8 cellular contexts compared by ENCODE assay signal in the genomic region with DNA sequence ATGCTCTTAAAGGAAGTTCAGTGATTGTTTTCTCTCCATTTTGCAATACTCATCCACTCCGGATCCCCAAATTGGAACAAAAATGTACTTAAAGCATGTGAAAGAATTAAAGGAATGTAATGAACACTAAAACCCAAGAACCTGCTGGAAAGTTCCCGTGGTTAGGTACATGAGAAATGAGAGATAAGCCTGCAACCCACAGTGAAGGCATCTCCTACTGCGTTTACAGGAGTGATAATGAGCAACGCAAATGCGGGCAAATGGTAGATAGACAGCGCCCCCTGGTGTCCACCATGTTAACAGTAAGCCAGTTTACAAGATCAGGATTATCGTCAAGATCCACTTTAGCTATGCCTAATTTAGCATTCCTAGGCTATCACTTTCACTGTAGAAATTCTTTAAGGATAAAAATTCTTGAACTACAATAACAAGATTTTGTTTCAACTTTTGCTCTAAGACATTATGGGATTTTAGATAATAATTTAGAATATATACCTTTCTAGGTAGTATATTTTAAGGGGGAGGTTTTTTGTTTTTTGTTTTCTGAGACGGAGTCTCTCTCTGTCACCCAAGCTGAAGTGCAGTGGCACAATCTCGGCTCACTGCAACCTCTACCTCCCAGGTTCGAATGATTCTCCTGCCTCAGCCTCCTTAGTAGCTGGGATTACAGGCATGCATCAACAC. TPM values are rescaled to one million over a fixed set of nuclear protein-coding genes. Genes with fewer than 3 reads are reported as not detected.
DNase-seq lines count a peak whose midpoint lies in the region; ATAC-seq and TF ChIP-seq lines count a peak whose summit lies in the region.

No MANE protein-coding gene starts in this region.

- H3K27ac Mint-ChIP-seq in naive B cell: peak overlapping the region in 1 of 6 donors; percentile 3

- ATAC-seq in GM19328 (IDR thresholded peaks at IDR 0.05; ENCODE audit: unreplicated experiment) (peak; percentile 71), naive B cell (ENCODE audit: low read depth in 2 of 2) (peak; percentile 85 to 95)

- H3K4me3 ChIP-seq in AG09309 (ENCODE audit: control insufficient read depth, low read depth, low read length) (no peak overlapping the region), epithelial cell of proximal tubule (ENCODE audit: low read depth, low read length) (no peak overlapping the region)

- no peaks in the 10 kb centered on the region for H3K27me3 Mint-ChIP-seq in naive B cell

- no peaks in the 10 kb centered on the region for H3K9me3 Mint-ChIP-seq in naive B cell

- H3K4me1 Mint-ChIP-seq in naive B cell: peaks cover 0 to 8% (median 3%) of the 10 kb centered on the region in 3 donors

- DNase-seq in AG09309 (ENCODE audit: low read depth) (peak; percentile 98), KG1 (lab: John Stamatoyannopoulos, UW) (peak; percentile 87), OCI-M1 (lab: John Stamatoyannopoulos, UW) (peak; percentile 97), activated T-cell treated with anti-CD3 and anti-CD28 coated beads for 1 hour (ENCODE audit: low read depth) (peak; percentile 83), epithelial cell of proximal tubule (ENCODE audit: low read depth) (no peak), naive B cell (peak; percentile 75)
- DNase-seq in stimulated activated CD8-positive, alpha-beta memory T cell treated with anti-CD3 and anti-CD28 coated beads, Interleukin-7, amount 100 ng/mL, for 4 hours (ENCODE audit: low read depth in 2 of 2): peak; percentile 70 to 81

- H3K36me3 Mint-ChIP-seq in naive B cell: peaks cover 10 to 20% of the 10 kb centered on the region in 2 donors

- H3K4me3 Mint-ChIP-seq in naive B cell: no peak overlapping the region

- peak; percentile 74 for TF ChIP-seq CTCF in AG09309 (IDR thresholded peaks at IDR 0.05; ENCODE audit: control insufficient read depth, insufficient read depth, low read depth, low read length, missing control alignments)
- TF ChIP-seq CTCF in epithelial cell of proximal tubule (conservative IDR thresholded peaks at IDR 0.05; ENCODE audit: low read depth, low read length): peak; percentile 92

RNA-seq across cellular contexts. Expression of gene ALG9, which starts 29.9 kb away (rescaled TPM):
- 19.2 and 29.8 TPM in 2 replicates for total RNA-seq in epithelial cell of proximal tubule
- 10 to 100 TPM; 12.7 to 36.5 (median 14.9) TPM for polyA plus RNA-seq in naive B cell (ENCODE audit: low read depth in 6 of 6)

RNA-seq across cellular contexts. Expression of gene FDXACB1, which starts 37.5 kb away (rescaled TPM):
- total RNA-seq in epithelial cell of proximal tubule: 1.1 and 3.8 TPM in 2 replicates
- polyA plus RNA-seq in naive B cell (ENCODE audit: low read depth in 6 of 6): 10 to 100 TPM in 1 of 6 donors, 1 to 10 TPM in 5; 3.0 to 10.6 (median 6.0) TPM

RNA-seq across cellular contexts. Expression of gene CFAP68, which starts 37.8 kb away (rescaled TPM):
- total RNA-seq in epithelial cell of proximal tubule: 20.0 and 29.5 TPM in 2 replicates
- polyA plus RNA-seq in naive B cell (ENCODE audit: low read depth in 6 of 6): 10 to 100 TPM; 14.3 to 28.3 (median 18.5) TPM
